17 cellular contexts compared by ENCODE assay signal in genomic region chr11:75421035-75421602, GRCh38. TPM values are rescaled to one million over a fixed set of nuclear protein-coding genes. Genes with fewer than 3 reads are reported as not detected.
DNase-seq lines count a peak whose midpoint lies in the region; ATAC-seq and TF ChIP-seq lines count a peak whose summit lies in the region.
"Had no signal": no experiment of that assay in that cellular context is flagged by ENCODE, and none has a peak within 500 bp of the region (broad histone marks: within the 10 kb centered on the region; RNA-seq: fewer than 3 reads in every experiment).

No MANE protein-coding gene starts in this region.

- no peaks in the 10 kb centered on the region for H3K4me1 ChIP-seq in Peyer's patch

- peaks cover 23 to 29% of the 10 kb centered on the region in 2 donors for H3K36me3 Mint-ChIP-seq in CD14-positive monocyte
- H3K36me3 Mint-ChIP-seq: activated naive CD8-positive, alpha-beta T cell had no signal

- peak; percentile 69 for DNase-seq in H7
- peak in 36 of 42 donors; percentile 23 to 74 (median 49) for DNase-seq in head of caudate nucleus
- DNase-seq in retina = peak; percentile 73
- no peak for DNase-seq in activated effector memory CD4-positive, alpha-beta T cell treated with Interleukin-2 at 50 U/mL for 16 hours
- no peak for DNase-seq in Peyer's patch
- no peak for DNase-seq in CD14-positive monocyte (ENCODE audit: low spot score)
- DNase-seq: activated B cell treated with CpG ODN at 0.5 μM for 24 hours; activated CD8-positive, alpha-beta memory T cell treated with anti-CD3 and anti-CD28 coated beads, Interleukin-2, amount 50 U/mL, for 48 hours; GF-D8; mesenchymal stem cell; NCI-H2081 had no signal

- no peak overlapping the region for H3K27ac Mint-ChIP-seq in CD14-positive monocyte
- H3K27ac Mint-ChIP-seq: activated B cell treated with CpG ODN at 0.5 μM for 24 hours; activated naive CD8-positive, alpha-beta T cell had no signal

- ATAC-seq in HG02884 (IDR thresholded peaks at IDR 0.05; ENCODE audit: unreplicated experiment) = no peak

- H3K27ac ChIP-seq in VCaP (peak overlapping the region; percentile 66), Peyer's patch (no peak overlapping the region)
- H3K27ac ChIP-seq: HL-60 had no signal

- intact Hi-C loops in head of caudate nucleus (cut with DNase I) (no loop called here), CD14-positive monocyte (cut with micrococcal nuclease) (no loop called here)

- H3K36me3 ChIP-seq in H7 (replicated peaks; ENCODE audit: control insufficient read depth, insufficient read depth, low read length) (peaks cover 11% of the 10 kb centered on the region), Peyer's patch (no peaks in the 10 kb centered on the region)
- H3K36me3 ChIP-seq: pancreas had no signal

- no peaks in the 10 kb centered on the region for H3K4me1 Mint-ChIP-seq in CD14-positive monocyte
- H3K4me1 Mint-ChIP-seq: activated B cell treated with CpG ODN at 0.5 μM for 24 hours had no signal

- H3K9me3 ChIP-seq in Peyer's patch = no peaks in the 10 kb centered on the region
- H3K9me3 ChIP-seq: pancreas had no signal

- H3K4me3 Mint-ChIP-seq in CD14-positive monocyte = no peak overlapping the region
- H3K4me3 Mint-ChIP-seq: activated B cell treated with CpG ODN at 0.5 μM for 24 hours; activated naive CD8-positive, alpha-beta T cell; GM23338 had no signal

- TF ChIP-seq POLR2A in Peyer's patch (IDR thresholded peaks at IDR 0.05) = no peak

- no peaks in the 10 kb centered on the region for H3K27me3 Mint-ChIP-seq in CD14-positive monocyte (ENCODE audit: low read depth in 3 of 3)
- H3K27me3 Mint-ChIP-seq: activated B cell treated with CpG ODN at 0.5 μM for 24 hours; activated naive CD8-positive, alpha-beta T cell had no signal

- no peaks in the 10 kb centered on the region for H3K9me3 Mint-ChIP-seq in CD14-positive monocyte
- H3K9me3 Mint-ChIP-seq: activated B cell treated with CpG ODN at 0.5 μM for 24 hours, GM23338 had no signal

- H3K4me3 ChIP-seq in H7 (ENCODE audit: insufficient read depth, low read depth, low read length) = no peak overlapping the region
- no peak overlapping the region for H3K4me3 ChIP-seq in Peyer's patch
- H3K4me3 ChIP-seq: GM23338, pancreas had no signal

- TF ChIP-seq CTCF in VCaP (conservative IDR thresholded peaks at IDR 0.05) (no peak), Peyer's patch (IDR thresholded peaks at IDR 0.05) (no peak), CD14-positive monocyte (IDR thresholded peaks at IDR 0.05) (no peak)

- H3K27me3 ChIP-seq in H7 (ENCODE audit: control insufficient read depth, insufficient read depth, low read length) (no peaks in the 10 kb centered on the region), Peyer's patch (no peaks in the 10 kb centered on the region)
- H3K27me3 ChIP-seq: pancreas had no signal

RNA-seq across cellular contexts. Expression of gene KLHL35, which starts 11.9 kb away (rescaled TPM):
- 1.2 and 2.7 TPM in 2 replicates for total RNA-seq in H7 (2014; rRNA removed; shearing (Covaris generic))
- total RNA-seq in Peyer's patch = 1 to 10 TPM in 1 of 4 donors, not detected in 3; 1.6 TPM
- under 1 TPM in 1 of 2 donors, not detected in 1; 0.33 TPM for polyA plus RNA-seq in CD14-positive monocyte

RNA-seq across cellular contexts. Expression of gene RPS3, which starts 21.8 kb away (rescaled TPM):
- 2,195 and 2,298 TPM in 2 replicates for total RNA-seq in H7 (2014; rRNA removed; shearing (Covaris generic))
- 1,000 to 10,000 TPM in 1 of 4 donors, 100 to 1,000 TPM in 3; 505 to 1,121 (median 614) TPM for total RNA-seq in Peyer's patch
- polyA plus RNA-seq in CD14-positive monocyte = 1,000 to 10,000 TPM; 1,448 to 1,563 TPM

Comparison
In these comparisons a context has a peak if more than half of its experiments do, and no peak if none do; other contexts are left out.
1. DNase-seq: peak in H7 (single experiment), head of caudate nucleus (36 of 42) and retina (single experiment); none in activated effector memory CD4-positive, alpha-beta T cell treated with Interleukin-2 at 50 U/mL for 16 hours (single experiment), Peyer's patch (0 of 3) and CD14-positive monocyte (single experiment).